In genomic region chr6:31825553-31825952, GRCh38 we compare ENCODE assay signal across 9 cellular contexts. TPM values are rescaled to one million over a fixed set of nuclear protein-coding genes. Genes with fewer than 3 reads are reported as not detected.
DNase-seq lines count a peak whose midpoint lies in the region; ATAC-seq and TF ChIP-seq lines count a peak whose summit lies in the region.
"Had no signal": no experiment of that assay in that cellular context is flagged by ENCODE, and none has a peak within 500 bp of the region (broad histone marks: within the 10 kb centered on the region; RNA-seq: fewer than 3 reads in every experiment).

No MANE protein-coding gene starts in this region.

- H3K9me3 ChIP-seq in left lung (no peaks in the 10 kb centered on the region), subcutaneous abdominal adipose tissue (ENCODE audit: control insufficient read depth in 5 of 5, low read length in 5 of 5) (no peaks in the 10 kb centered on the region)
- H3K9me3 ChIP-seq in effector memory CD4-positive, alpha-beta T cell (ENCODE audit: control insufficient read depth, low read length) = no peaks in the 10 kb centered on the region

- H3K4me1 Mint-ChIP-seq in T-helper 2 cell treated with Interferon-gamma antibody and Interleukin-4, amounts not matched to agents 5 μg/mL and 100 μg/mL, for 36 hours (ENCODE audit: low read depth) = peaks cover 37% of the 10 kb centered on the region
- H3K4me1 Mint-ChIP-seq in activated naive CD8-positive, alpha-beta T cell treated with anti-CD3 and anti-CD28 coated beads, Interleukin-2, amount 10 ng/mL, durations not matched to agents 7 days and 5 days = peaks cover 34% of the 10 kb centered on the region

- H3K4me3 ChIP-seq in left lung = no peak overlapping the region
- H3K4me3 ChIP-seq in subcutaneous abdominal adipose tissue (ENCODE audit: low read depth in 1 of 5, low read length in 5 of 5) = no peak overlapping the region
- H3K4me3 ChIP-seq in effector memory CD4-positive, alpha-beta T cell (ENCODE audit: insufficient read depth, low read depth, low read length, poor library complexity, severe bottlenecking) = no peak overlapping the region

- intact Hi-C loops in left lung (cut with DNase I) = no loop called here

- H3K27me3 Mint-ChIP-seq in T-helper 2 cell treated with Interferon-gamma antibody and Interleukin-4, amounts not matched to agents 5 μg/mL and 100 μg/mL, for 36 hours (ENCODE audit: low read depth) = no peaks in the 10 kb centered on the region
- no peaks in the 10 kb centered on the region for H3K27me3 Mint-ChIP-seq in activated naive CD8-positive, alpha-beta T cell treated with anti-CD3 and anti-CD28 coated beads, Interleukin-2, amount 10 ng/mL, durations not matched to agents 7 days and 5 days

- H3K4me3 Mint-ChIP-seq in T-helper 2 cell treated with Interferon-gamma antibody and Interleukin-4, amounts not matched to agents 5 μg/mL and 100 μg/mL, for 36 hours = peak overlapping the region; percentile 97
- peak overlapping the region; percentile 92 for H3K4me3 Mint-ChIP-seq in activated naive CD8-positive, alpha-beta T cell treated with anti-CD3 and anti-CD28 coated beads, Interleukin-2, amount 10 ng/mL, durations not matched to agents 7 days and 5 days

- H3K36me3 ChIP-seq in left lung = no peaks in the 10 kb centered on the region
- no peaks in the 10 kb centered on the region for H3K36me3 ChIP-seq in subcutaneous abdominal adipose tissue (ENCODE audit: control insufficient read depth in 5 of 5, insufficient read depth in 5 of 5, low read length in 5 of 5)
- no peaks in the 10 kb centered on the region for H3K36me3 ChIP-seq in effector memory CD4-positive, alpha-beta T cell (ENCODE audit: control insufficient read depth, insufficient read depth, low read length)

- no peaks in the 10 kb centered on the region for H3K9me3 Mint-ChIP-seq in T-helper 2 cell treated with Interferon-gamma antibody and Interleukin-4, amounts not matched to agents 5 μg/mL and 100 μg/mL, for 36 hours
- H3K9me3 Mint-ChIP-seq in activated naive CD8-positive, alpha-beta T cell treated with anti-CD3 and anti-CD28 coated beads, Interleukin-2, amount 10 ng/mL, durations not matched to agents 7 days and 5 days = no peaks in the 10 kb centered on the region

- POLR2A ChIA-PET in activated naive CD8-positive, alpha-beta T cell treated with anti-CD3 and anti-CD28 coated beads, Interleukin-2, amount 10 ng/mL, durations not matched to agents 7 days and 5 days (lab: Charles Lee) = interaction anchor here (2.5 kb wide), 1 partner anchor 89 kb away, joined by 29 read pairs; the partner anchor contains the start of gene CLIC1

- peak overlapping the region; percentile 62 for H3K27ac Mint-ChIP-seq in T-helper 2 cell treated with Interferon-gamma antibody and Interleukin-4, amounts not matched to agents 5 μg/mL and 100 μg/mL, for 36 hours
- H3K27ac Mint-ChIP-seq in activated naive CD8-positive, alpha-beta T cell treated with anti-CD3 and anti-CD28 coated beads, Interleukin-2, amount 10 ng/mL, durations not matched to agents 7 days and 5 days = peak overlapping the region; percentile 71

- H3K27ac ChIP-seq in left lung (peak overlapping the region; percentile 92 to 98), subcutaneous abdominal adipose tissue (ENCODE audit: low read depth, low read length) (peak overlapping the region; percentile 100)
- H3K27ac ChIP-seq in effector memory CD4-positive, alpha-beta T cell (ENCODE audit: insufficient read depth, low read length, poor library complexity, severe bottlenecking) = no peak overlapping the region

- H3K27me3 ChIP-seq in left lung (no peaks in the 10 kb centered on the region), subcutaneous abdominal adipose tissue (ENCODE audit: control insufficient read depth in 5 of 5, insufficient read depth in 4 of 5, low read length in 5 of 5) (peaks cover 0 to 6% (median 0%) of the 10 kb centered on the region in 5 donors)
- H3K27me3 ChIP-seq in effector memory CD4-positive, alpha-beta T cell (replicated peaks; ENCODE audit: control insufficient read depth, insufficient read depth, low read length, poor library complexity, severe bottlenecking) = no peaks in the 10 kb centered on the region

- H3K9ac ChIP-seq in subcutaneous abdominal adipose tissue (ENCODE audit: low read length in 5 of 5) = peak overlapping the region in 2 of 5 donors; percentile 16 to 35

- DNase-seq in T-helper 2 cell treated with Interferon-gamma antibody and Interleukin-4, amounts not matched to agents 5 μg/mL and 100 μg/mL, for 36 hours (ENCODE audit: low spot score) = no peak
- DNase-seq in T-helper 2 cell (no peak), left lung (no peak), SW480 (ENCODE audit: low spot score) (no peak)
- DNase-seq in activated naive CD8-positive, alpha-beta T cell treated with anti-CD3 and anti-CD28 coated beads, Interleukin-2, amount 10 ng/mL, durations not matched to agents 7 days and 5 days = no peak
- DNase-seq in effector memory CD4-positive, alpha-beta T cell = no peak
- DNase-seq: KBM-7 had no signal

- no peak for TF ChIP-seq CTCF in left lung (IDR thresholded peaks at IDR 0.05)

- no peak for ATAC-seq in activated naive CD8-positive, alpha-beta T cell treated with anti-CD3 and anti-CD28 coated beads, Interleukin-2, amount 10 ng/mL, durations not matched to agents 7 days and 5 days (ENCODE audit: low read depth)
- ATAC-seq in left lung = no peak
- ATAC-seq in GM21529 (IDR thresholded peaks at IDR 0.05; ENCODE audit: unreplicated experiment) = no peak

- peaks cover 7% of the 10 kb centered on the region for H3K36me3 Mint-ChIP-seq in T-helper 2 cell treated with Interferon-gamma antibody and Interleukin-4, amounts not matched to agents 5 μg/mL and 100 μg/mL, for 36 hours (ENCODE audit: low read depth)
- peaks cover 6% of the 10 kb centered on the region for H3K36me3 Mint-ChIP-seq in activated naive CD8-positive, alpha-beta T cell treated with anti-CD3 and anti-CD28 coated beads, Interleukin-2, amount 10 ng/mL, durations not matched to agents 7 days and 5 days

- H3K4me1 ChIP-seq in left lung (peaks cover 12 to 57% of the 10 kb centered on the region in 2 donors), subcutaneous abdominal adipose tissue (ENCODE audit: control insufficient read depth in 5 of 5, insufficient read depth in 5 of 5, low read length in 5 of 5) (peaks cover 16 to 45% (median 38%) of the 10 kb centered on the region in 5 donors)
- H3K4me1 ChIP-seq in effector memory CD4-positive, alpha-beta T cell (ENCODE audit: control insufficient read depth, insufficient read depth, low read length, poor library complexity, severe bottlenecking) = peaks cover 25% of the 10 kb centered on the region

RNA-seq across cellular contexts. Expression of gene HSPA1B, which starts 2.0 kb away (rescaled TPM):
- total RNA-seq in activated naive CD8-positive, alpha-beta T cell treated with anti-CD3 and anti-CD28 coated beads, Interleukin-2, amount 10 ng/mL, durations not matched to agents 7 days and 5 days = 10 to 100 TPM; 49.0 to 55.7 TPM
- total RNA-seq in left lung = 100 to 1,000 TPM; 104 to 180 TPM

RNA-seq across cellular contexts. Expression of gene HSPA1A, which starts 10.2 kb away (rescaled TPM):
- 10 to 100 TPM; 62.2 to 63.5 TPM for total RNA-seq in activated naive CD8-positive, alpha-beta T cell treated with anti-CD3 and anti-CD28 coated beads, Interleukin-2, amount 10 ng/mL, durations not matched to agents 7 days and 5 days
- 100 to 1,000 TPM; 155 to 205 TPM for total RNA-seq in left lung

RNA-seq across cellular contexts. Expression of gene HSPA1L, which starts 10.5 kb away (rescaled TPM):
- 1 to 10 TPM; 3.3 to 4.5 TPM for total RNA-seq in activated naive CD8-positive, alpha-beta T cell treated with anti-CD3 and anti-CD28 coated beads, Interleukin-2, amount 10 ng/mL, durations not matched to agents 7 days and 5 days
- 1 to 10 TPM in 1 of 2 donors, under 1 TPM in 1; 0.99 to 1.2 TPM for total RNA-seq in left lung

RNA-seq across cellular contexts. Expression of gene LSM2, which starts 18.8 kb away (rescaled TPM):
- 10 to 100 TPM; 89.9 to 97.9 TPM for total RNA-seq in activated naive CD8-positive, alpha-beta T cell treated with anti-CD3 and anti-CD28 coated beads, Interleukin-2, amount 10 ng/mL, durations not matched to agents 7 days and 5 days
- 10 to 100 TPM; 38.7 to 51.5 TPM for total RNA-seq in left lung

RNA-seq across cellular contexts. Expression of gene VARS1, which starts 30.0 kb away (rescaled TPM):
- 10 to 100 TPM; 68.2 to 75.3 TPM for total RNA-seq in activated naive CD8-positive, alpha-beta T cell treated with anti-CD3 and anti-CD28 coated beads, Interleukin-2, amount 10 ng/mL, durations not matched to agents 7 days and 5 days
- 100 to 1,000 TPM in 1 of 2 donors, 10 to 100 TPM in 1; 43.6 to 103 TPM for total RNA-seq in left lung
